In genomic region chr4:113758361-113758760, GRCh38 we compare ENCODE assay signal across 9 cellular contexts. TPM values are rescaled to one million over a fixed set of nuclear protein-coding genes. Genes with fewer than 3 reads are reported as not detected.
DNase-seq lines count a peak whose midpoint lies in the region; ATAC-seq lines count a peak whose summit lies in the region.
"Had no signal": no experiment of that assay in that cellular context is flagged by ENCODE, and none has a peak within 500 bp of the region (broad histone marks: within the 10 kb centered on the region; RNA-seq: fewer than 3 reads in every experiment).

No MANE protein-coding gene starts in this region.

- no peak for ATAC-seq in activated T-cell treated with anti-CD3 and anti-CD28 coated beads, Interleukin-2, amount 50 U/mL, for 4 hours
- no peak for ATAC-seq in stimulated activated memory B cell treated with anti-CD40 and anti-IgM and Interleukin-4, amounts not matched to agents 10 μg/mL and 1 μg/mL and 100 μg/mL, for 72 hours
- ATAC-seq in GM18870 (IDR thresholded peaks at IDR 0.05; ENCODE audit: unreplicated experiment) = no peak

- no peak overlapping the region for H3K4me3 ChIP-seq in SJCRH30
- H3K4me3 ChIP-seq: thyroid gland had no signal

- peaks cover 1% of the 10 kb centered on the region for H3K27me3 Mint-ChIP-seq in activated T-cell treated with anti-CD3 and anti-CD28 coated beads, Interleukin-2, amount 50 U/mL, for 4 hours (ENCODE audit: low read depth)
- no peaks in the 10 kb centered on the region for H3K27me3 Mint-ChIP-seq in stimulated activated memory B cell treated with anti-CD40 and anti-IgM and Interleukin-4, amounts not matched to agents 10 μg/mL and 1 μg/mL and 100 μg/mL, for 72 hours

- no peaks in the 10 kb centered on the region for H3K9me3 Mint-ChIP-seq in activated T-cell treated with anti-CD3 and anti-CD28 coated beads, Interleukin-2, amount 50 U/mL, for 4 hours
- no peaks in the 10 kb centered on the region for H3K9me3 Mint-ChIP-seq in stimulated activated memory B cell treated with anti-CD40 and anti-IgM and Interleukin-4, amounts not matched to agents 10 μg/mL and 1 μg/mL and 100 μg/mL, for 72 hours

- H3K27ac Mint-ChIP-seq in stimulated activated memory B cell treated with anti-CD40 and anti-IgM and Interleukin-4, amounts not matched to agents 10 μg/mL and 1 μg/mL and 100 μg/mL, for 72 hours = peak overlapping the region; percentile 13

- H3K9me3 ChIP-seq in SJCRH30 (replicated peaks) = no peaks in the 10 kb centered on the region
- H3K9me3 ChIP-seq: thyroid gland had no signal

- peaks cover 30% of the 10 kb centered on the region for H3K4me1 ChIP-seq in SJCRH30

- H3K27ac ChIP-seq in SJCRH30 = peak overlapping the region; percentile 8; the same call in 1 of the 2 replicates
- H3K27ac ChIP-seq: thyroid gland had no signal

- no peaks in the 10 kb centered on the region for H3K27me3 ChIP-seq in SJCRH30
- H3K27me3 ChIP-seq: thyroid gland had no signal

- H3K36me3 Mint-ChIP-seq in activated T-cell treated with anti-CD3 and anti-CD28 coated beads, Interleukin-2, amount 50 U/mL, for 4 hours (ENCODE audit: insufficient read depth) = peaks cover 26% of the 10 kb centered on the region
- H3K36me3 Mint-ChIP-seq in stimulated activated memory B cell treated with anti-CD40 and anti-IgM and Interleukin-4, amounts not matched to agents 10 μg/mL and 1 μg/mL and 100 μg/mL, for 72 hours = peaks cover 11% of the 10 kb centered on the region

- H3K4me3 Mint-ChIP-seq in activated T-cell treated with anti-CD3 and anti-CD28 coated beads, Interleukin-2, amount 50 U/mL, for 4 hours = peak overlapping the region; percentile 99
- peak overlapping the region; percentile 9 for H3K4me3 Mint-ChIP-seq in stimulated activated memory B cell treated with anti-CD40 and anti-IgM and Interleukin-4, amounts not matched to agents 10 μg/mL and 1 μg/mL and 100 μg/mL, for 72 hours

- peaks cover 48% of the 10 kb centered on the region for H3K4me1 Mint-ChIP-seq in activated T-cell treated with anti-CD3 and anti-CD28 coated beads, Interleukin-2, amount 50 U/mL, for 4 hours (ENCODE audit: low read depth)
- H3K4me1 Mint-ChIP-seq in stimulated activated memory B cell treated with anti-CD40 and anti-IgM and Interleukin-4, amounts not matched to agents 10 μg/mL and 1 μg/mL and 100 μg/mL, for 72 hours = peaks cover 20% of the 10 kb centered on the region

- no peak for DNase-seq in activated T-cell treated with anti-CD3 and anti-CD28 coated beads, Interleukin-2, amount 50 U/mL, for 4 hours
- DNase-seq in activated T-cell treated with anti-CD3 and anti-CD28 coated beads, Interleukin-2, amount 50 U/mL, for 48 hours = no peak
- DNase-seq in SJCRH30 (no peak), fibroblast of peridontal ligament (ENCODE audit: extremely low read depth) (peak; percentile 73), NCI-H1417 treated with DMSO at 0.1 percent for 48 hours (lab: John Stamatoyannopoulos, UW) (no peak), DMS114 treated with DMSO at 0.1 percent for 48 hours (lab: John Stamatoyannopoulos, UW; ENCODE audit: unreplicated experiment) (no peak)
- DNase-seq: thyroid gland had no signal

- H3K36me3 ChIP-seq in SJCRH30 = no peaks in the 10 kb centered on the region
- H3K36me3 ChIP-seq: thyroid gland had no signal

RNA-seq across cellular contexts. Expression of gene CAMK2D, which starts 3.2 kb away (rescaled TPM):
- total RNA-seq in activated T-cell treated with anti-CD3 and anti-CD28 coated beads, Interleukin-2, amount 50 U/mL, for 4 hours = 100 to 1,000 TPM; 124 to 136 (median 133) TPM
- 35.4 and 36.4 TPM in 2 replicates for total RNA-seq in SJCRH30 (2014; rRNA removed; shearing (Covaris generic))
